ENCODE assay signal across 17 cellular contexts in the genomic region with DNA sequence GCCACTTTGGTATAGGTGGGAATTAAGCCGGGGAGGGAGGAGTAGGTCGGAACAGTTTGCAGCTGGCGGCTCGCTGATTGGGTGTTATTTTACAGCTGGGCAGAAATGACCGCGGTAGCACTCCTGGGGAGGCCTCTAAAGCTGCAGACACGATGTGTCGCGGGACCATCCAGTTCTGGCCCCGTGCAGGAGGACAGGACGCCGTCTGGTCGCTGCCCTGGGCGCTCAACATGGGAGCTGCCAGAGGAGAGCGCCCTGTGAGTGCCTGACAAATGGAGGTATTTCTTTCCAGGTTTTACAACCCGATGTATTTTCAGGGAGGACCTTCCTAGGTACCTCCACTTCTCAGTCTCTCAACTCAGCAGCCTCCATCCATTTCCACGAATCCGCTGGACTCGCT. TPM values are rescaled to one million over a fixed set of nuclear protein-coding genes. Genes with fewer than 3 reads are reported as not detected.
DNase-seq lines count a peak whose midpoint lies in the region; ATAC-seq, FAIRE-seq and TF ChIP-seq lines count a peak whose summit lies in the region.
"Had no signal": no experiment of that assay in that cellular context is flagged by ENCODE, and none has a peak within 500 bp of the region (broad histone marks: within the 10 kb centered on the region; RNA-seq: fewer than 3 reads in every experiment).

No MANE protein-coding gene starts in this region.

- no peaks in the 10 kb centered on the region for H3K79me1 ChIP-seq in H1 (ENCODE audit: low read depth, low read length)

- no peaks in the 10 kb centered on the region; the same call in 1 of the 2 replicates for H3K23me2 ChIP-seq in H1 (ENCODE audit: low read depth, low read length)

- H2BK15ac ChIP-seq in H1 (ENCODE audit: low read length) = no peak overlapping the region

- H4K5ac ChIP-seq in H1 (ENCODE audit: insufficient read length, low read depth, low read length) = no peak overlapping the region

- H3K23ac ChIP-seq in H1 (ENCODE audit: insufficient read length) = no peak overlapping the region

- H2BK20ac ChIP-seq in H1 (ENCODE audit: low read length) = no peak overlapping the region

- H3K27ac ChIP-seq in H1 (ENCODE audit: low read depth, low read length) (no peak overlapping the region), colonic mucosa (no peak overlapping the region)
- H3K27ac ChIP-seq: sigmoid colon had no signal

- no peak for TF ChIP-seq EP300 in H1 (IDR thresholded peaks at IDR 0.05; ENCODE audit: borderline replicate concordance in 1 of 2, low read depth in 2 of 2, low read length in 2 of 2)

- no peaks in the 10 kb centered on the region for H3K79me2 ChIP-seq in H1 (ENCODE audit: control insufficient read depth in 1 of 2, insufficient read depth in 2 of 2, low read length in 2 of 2)

- no peaks in the 10 kb centered on the region for H3K9me3 Mint-ChIP-seq in natural killer cell

- no peaks in the 10 kb centered on the region for H3K36me3 ChIP-seq in H1 (ENCODE audit: control insufficient read depth in 2 of 4, insufficient read depth in 4 of 4, low read length in 3 of 4)
- H3K36me3 ChIP-seq in colonic mucosa = no peaks in the 10 kb centered on the region
- H3K36me3 ChIP-seq: sigmoid colon had no signal

- H3K4me1 ChIP-seq in H1 (replicated peaks in 1 of 4; ENCODE audit: control insufficient read depth in 3 of 4, insufficient read depth in 4 of 4, low read length in 3 of 4) = peaks cover 0 to 3% (median 0%) of the 10 kb centered on the region in 4 experiments; a peak in 1 of 7 replicates
- H3K4me1 ChIP-seq in colonic mucosa = no peaks in the 10 kb centered on the region

- no peak overlapping the region for H3K14ac ChIP-seq in H1 (ENCODE audit: insufficient read length)

- TF ChIP-seq RAD21 in H1 (IDR thresholded peaks at IDR 0.05 in 1 of 2, conservative IDR thresholded peaks at IDR 0.05 in 1 of 2; ENCODE audit: low read depth in 2 of 2, low read length in 2 of 2) = peak; percentile 84 to 88

- H4K8ac ChIP-seq in H1 (ENCODE audit: extremely low read depth, insufficient read depth, low read length) = peak overlapping the region; percentile 62; the same call in 1 of the 2 replicates

- peak overlapping the region; percentile 86 for H3K4me3 Mint-ChIP-seq in natural killer cell
- H3K4me3 Mint-ChIP-seq: endodermal cell had no signal

- H2AK5ac ChIP-seq in H1 (ENCODE audit: low read depth, low read length) = no peak overlapping the region

- no peaks in the 10 kb centered on the region for H3K36me3 Mint-ChIP-seq in natural killer cell

- WGBS in H1 (ENCODE audit: extremely low coverage in 1 of 2, insufficient coverage in 1 of 2, insufficient read length in 1 of 2, insufficient replicate concordance in 2 of 2, low coverage in 1 of 2, low lambda C conversion rate in 2 of 2, missing lambda C conversion rate in 1 of 2), 2 experiments = 64% methylated on average over 14 of the region's 19 CpGs; no CpG with 5 or more reads in 1 of the 2 experiments

- H4K91ac ChIP-seq in H1 (replicated peaks; ENCODE audit: insufficient read length, low read length) = no peak overlapping the region

- POLR2A ChIA-PET in H1 (lab: Charles Lee; ENCODE audit: partially characterized antibody) = interaction anchor here (1.1 kb wide), 1 partner anchor 9 kb away, joined by 3 read pairs; no protein-coding TSS in a partner anchor

- intact Hi-C loops in natural killer cell (cut with micrococcal nuclease) = loop anchor here (5.0 kb wide), 1 partner anchor 35 kb away; no protein-coding TSS in a partner anchor
- intact Hi-C loops in colonic mucosa (cut with DNase I) = no loop called here

- peak overlapping the region in 1 of 2 experiments; percentile 44; a peak in 2 of 4 replicates for H3K4me2 ChIP-seq in H1 (ENCODE audit: insufficient read depth in 1 of 2, low read depth in 2 of 2, low read length in 2 of 2)

- no peak overlapping the region for H3K4ac ChIP-seq in H1 (replicated peaks; ENCODE audit: insufficient read length, low read depth, low read length)

- no peak overlapping the region for H3K18ac ChIP-seq in H1 (ENCODE audit: extremely low read depth, low read length)

- DNase-seq in AG09309 (ENCODE audit: low read depth) (no peak), D341Med (ENCODE audit: low spot score) (peak; percentile 43), H1 (ENCODE audit: low read depth in 1 of 2, low spot score in 2 of 2) (peak; percentile 27 to 59), natural killer cell (no peak), NCI-H774 (lab: John Stamatoyannopoulos, UW) (no peak), colonic mucosa (no peak)
- DNase-seq: activated CD8-positive, alpha-beta memory T cell treated with anti-CD3 and anti-CD28 coated beads, Interleukin-2, amount 50 U/mL, for 48 hours; activated naive CD4-positive, alpha-beta T cell treated with anti-CD3 and anti-CD28 coated beads, Interleukin-2, amount 50 U/mL, for 16 hours; endodermal cell; foreskin fibroblast; KG1; NCI-H1436 treated with DMSO at 0.1 percent for 48 hours; NCI-H226; sigmoid colon; stimulated activated CD4-positive, alpha-beta T cell treated with anti-CD3 and anti-CD28 coated beads, Interleukin-4, amount 100 ng/mL, for 4 hours had no signal

- ATAC-seq in natural killer cell (peak in 1 of 3 donors; percentile 9), GM21717 (IDR thresholded peaks at IDR 0.05; ENCODE audit: unreplicated experiment) (no peak)

- H2BK120ac ChIP-seq in H1 (replicated peaks; ENCODE audit: low read depth, low read length) = no peak overlapping the region

- H3K27me3 ChIP-seq in H1 (replicated peaks in 1 of 4; ENCODE audit: control insufficient read depth in 3 of 4, extremely low read depth in 1 of 4, insufficient read depth in 3 of 4, low read length in 3 of 4) = no peaks in the 10 kb centered on the region
- no peaks in the 10 kb centered on the region for H3K27me3 ChIP-seq in colonic mucosa
- H3K27me3 ChIP-seq: sigmoid colon had no signal

- no peaks in the 10 kb centered on the region for H4K20me1 ChIP-seq in H1 (replicated peaks in 1 of 2; ENCODE audit: control insufficient read depth in 1 of 2, insufficient read depth in 2 of 2, low read length in 2 of 2)

- H3K27ac Mint-ChIP-seq in natural killer cell = peak overlapping the region; percentile 83 to 99
- H3K27ac Mint-ChIP-seq: endodermal cell had no signal

- H3K9ac ChIP-seq in H1 (replicated peaks in 1 of 4; ENCODE audit: extremely low read depth in 1 of 4, low read depth in 3 of 4, low read length in 3 of 4) (no peak overlapping the region), colonic mucosa (ENCODE audit: low read depth in 2 of 2, low read length in 2 of 2) (no peak overlapping the region)

- TF ChIP-seq CTCF in AG09309 (IDR thresholded peaks at IDR 0.05; ENCODE audit: control insufficient read depth, insufficient read depth, low read depth, low read length, missing control alignments) (peak; percentile 7), H1 (IDR thresholded peaks at IDR 0.05; ENCODE audit: control extremely low read depth in 1 of 3, insufficient read depth in 1 of 3, low read depth in 1 of 3, low read length in 3 of 3) (peak; percentile 56 to 69 (median 59)), natural killer cell (IDR thresholded peaks at IDR 0.05) (no peak), colonic mucosa (IDR thresholded peaks at IDR 0.05) (no peak)

- no peak overlapping the region for H2BK5ac ChIP-seq in H1 (ENCODE audit: low read depth, low read length)

- H3K4me3 ChIP-seq in AG09309 (ENCODE audit: control insufficient read depth, low read depth, low read length) (no peak overlapping the region), H1 (ENCODE audit: extremely low read depth in 1 of 4, insufficient read depth in 2 of 4, low read depth in 3 of 4, low read length in 4 of 4) (no peak overlapping the region), colonic mucosa (no peak overlapping the region)
- H3K4me3 ChIP-seq: sigmoid colon had no signal

- H2AFZ ChIP-seq in H1 (ENCODE audit: low read length) = peak overlapping the region; percentile 65

- H3K56ac ChIP-seq in H1 (replicated peaks; ENCODE audit: insufficient read length, low read depth, low read length) = no peak overlapping the region

- H3K9me3 ChIP-seq in H1 (ENCODE audit: insufficient read depth in 2 of 2, low read depth in 1 of 2, low read length in 1 of 2) (no peaks in the 10 kb centered on the region), colonic mucosa (no peaks in the 10 kb centered on the region)
- H3K9me3 ChIP-seq: sigmoid colon had no signal

- TF ChIP-seq POLR2A in H1 (IDR thresholded peaks at IDR 0.05; ENCODE audit: control extremely low read depth in 1 of 2, low read depth in 2 of 2, low read length in 2 of 2) = no peak

- peak; percentile 13 for FAIRE-seq in H1 (lab: Jason Lieb, UNC)
- FAIRE-seq: bronchial epithelial cell had no signal

- CTCF ChIA-PET in H1 (lab: Charles Lee; ENCODE audit: partially characterized antibody) = interaction anchor here (0.6 to 1.6 kb wide), 11 partner anchors 10 to 382 kb away, joined by 3 to 8 read pairs (median 4); no protein-coding TSS in a partner anchor

- H2BK12ac ChIP-seq in H1 (ENCODE audit: low read depth, low read length) = no peak overlapping the region

- peaks cover 94 to 95% of the 10 kb centered on the region in 2 donors for H3K4me1 Mint-ChIP-seq in natural killer cell
- H3K4me1 Mint-ChIP-seq: endodermal cell had no signal

- H3K27me3 Mint-ChIP-seq in natural killer cell (ENCODE audit: low read depth in 2 of 2) = no peaks in the 10 kb centered on the region

TF ChIP-seq in H1, 55 proteins besides CTCF, POLR2A, EP300 and RAD21 (continues in another document):
- TF ChIP-seq RFX5 (IDR thresholded peaks at IDR 0.05; ENCODE audit: borderline replicate concordance, low read depth, low read length) = no peak

RNA-seq across cellular contexts. Expression of gene CDC7, which starts 46.2 kb away (rescaled TPM):
- total RNA-seq in H1 (2021; fragmentation: NEBNext Ultra II Directional; extraction: Animal tissue kit (Norgen Biotek cat#: 25700)) = 34.4 and 36.4 TPM in 2 replicates
- polyA plus RNA-seq in H1 (2011; rRNA removed) = 7.7 and 12.2 TPM in 2 replicates
- polyA plus RNA-seq in H1 (2011; cell fraction: cytosol; rRNA removed) = 20.2 TPM
- 16.7 TPM for polyA plus RNA-seq in H1 (2011; cell fraction: nucleus; rRNA removed)
- polyA plus RNA-seq in H1 (2012, experiment 1 of 2) = 18.4 to 31.0 TPM (median 25.6 TPM) in 4 replicates
- 1.8 TPM for polyA plus RNA-seq in H1 (2012, experiment 2 of 2)
- 23.8 TPM for polyA plus RNA-seq in H1 (2013, experiment 1 of 2)
- 25.8 TPM for polyA plus RNA-seq in H1 (2013, experiment 2 of 2)
- 27.0 and 51.1 TPM in 2 replicates for polyA minus RNA-seq in H1 (2011; rRNA and poly(A)+ RNA removed)
- polyA minus RNA-seq in H1 (2011; cell fraction: cytosol; rRNA and poly(A)+ RNA removed) = 36.6 TPM
- 24.2 TPM for polyA minus RNA-seq in H1 (2011; cell fraction: nucleus; rRNA and poly(A)+ RNA removed)
- total RNA-seq in natural killer cell (10 to 100 TPM in 1 of 3 donors, 1 to 10 TPM in 2; 7.2 to 11.4 (median 7.9) TPM), colonic mucosa (10 to 100 TPM in 1 of 2 donors, 1 to 10 TPM in 1; 3.5 to 10.3 TPM)

Comparison
In these comparisons a context has a peak if more than half of its experiments do, and no peak if none do; other contexts are left out.
1. DNase-seq: peak in D341Med (single experiment) and H1 (2 of 2); none in AG09309 (single experiment), natural killer cell (single experiment), NCI-H774 (single experiment) and colonic mucosa (single experiment).
2. CTCF ChIP-seq: peak in AG09309 (single experiment) and H1 (3 of 3); none in natural killer cell (single experiment) and colonic mucosa (single experiment).